ENCODE assay signal across 20 cellular contexts in the genomic region with DNA sequence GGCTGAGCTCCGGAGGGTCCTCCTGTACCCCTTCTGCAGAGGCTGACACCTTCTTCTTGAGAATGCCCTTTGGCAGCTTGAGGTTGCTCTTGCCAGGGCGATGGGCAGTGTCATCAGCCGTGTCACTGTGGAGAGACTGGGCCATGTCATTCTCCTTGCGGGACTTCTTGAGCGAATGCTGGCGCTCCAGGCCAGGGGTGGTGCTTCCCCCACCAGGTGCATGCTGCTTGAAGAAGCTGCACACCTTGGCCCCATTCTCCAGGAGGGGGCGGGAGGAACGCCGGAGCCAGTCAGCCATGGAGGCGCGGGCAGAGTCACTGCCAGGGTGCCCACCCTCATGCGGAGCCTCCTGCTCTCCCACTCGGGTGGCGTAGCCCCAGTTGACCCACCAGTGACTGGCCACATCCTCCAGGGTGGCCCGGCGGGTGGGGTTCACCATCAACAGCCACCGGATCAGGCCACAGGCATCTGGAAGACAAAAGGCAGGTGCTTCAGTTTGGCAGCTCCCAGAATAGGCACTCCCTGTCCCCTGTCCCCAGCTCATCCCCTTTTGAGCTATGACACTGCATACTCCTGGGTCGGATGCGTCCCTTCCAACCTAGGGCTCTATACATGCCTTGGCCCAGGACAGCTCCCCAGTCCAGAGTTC. TPM values are rescaled to one million over a fixed set of nuclear protein-coding genes. Genes with fewer than 3 reads are reported as not detected.
A peak's percentile ranks its signal among the peaks of the same experiment; 100 is the strongest.
DNase-seq lines count a peak whose midpoint lies in the region; ATAC-seq and TF ChIP-seq lines count a peak whose summit lies in the region.
"Had no signal": no experiment of that assay in that cellular context is flagged by ENCODE, and none has a peak within 500 bp of the region (broad histone marks: within the 10 kb centered on the region; RNA-seq: fewer than 3 reads in every experiment).

No MANE protein-coding gene starts in this region.

- peaks cover 35% of the 10 kb centered on the region for H3K4me1 ChIP-seq in mesenchymal stem cell (ENCODE audit: control insufficient read depth, insufficient read depth, low read depth, low read length)
- H3K4me1 ChIP-seq: parathyroid adenoma had no signal

- TF ChIP-seq CTCF in activated CD8-positive, alpha-beta T cell treated with anti-CD3 and anti-CD28 coated beads for 36 hours (IDR thresholded peaks at IDR 0.05), result no peak

- H3K36me3 ChIP-seq in mesenchymal stem cell (ENCODE audit: control insufficient read depth in 1 of 2, insufficient read depth in 2 of 2, low read depth in 1 of 2, low read length in 2 of 2), result peaks cover 55 to 62% of the 10 kb centered on the region in 2 experiments

- H2BK12ac ChIP-seq in mesenchymal stem cell (ENCODE audit: low read length in 2 of 2), result no peak overlapping the region

- POLR2A ChIA-PET in activated CD8-positive, alpha-beta T cell treated with anti-CD3 and anti-CD28 coated beads for 36 hours (lab: Charles Lee), result interaction anchor here (0.6 to 1.6 kb wide), 4 partner anchors 9 to 30 kb away, joined by 3 to 7 read pairs (median 3); no protein-coding TSS in a partner anchor

- CTCF ChIA-PET in activated CD8-positive, alpha-beta T cell treated with anti-CD3 and anti-CD28 coated beads for 36 hours (lab: Charles Lee), result interaction anchor here (1.2 to 3.6 kb wide), 4 partner anchors 15 to 31 kb away, joined by 3 to 19 read pairs (median 6); no protein-coding TSS in a partner anchor

- 98% methylated on average over 19 of the region's 19 CpGs for WGBS in mesenchymal stem cell

- H3K18ac ChIP-seq in mesenchymal stem cell (ENCODE audit: low read depth in 1 of 2, low read length in 2 of 2), result no peak overlapping the region

- H4K91ac ChIP-seq in mesenchymal stem cell (ENCODE audit: low read length), result no peak overlapping the region

- H3K4me3 ChIP-seq in mesenchymal stem cell (ENCODE audit: insufficient read depth in 1 of 2, low read depth in 1 of 2, low read length in 2 of 2), result no peak overlapping the region
- H3K4me3 ChIP-seq: ascending aorta, skin epidermis had no signal

- no peak overlapping the region for H2AFZ ChIP-seq in mesenchymal stem cell (ENCODE audit: low read depth, low read length)
- H2AFZ ChIP-seq: parathyroid adenoma had no signal

- H3K9me3 ChIP-seq in mesenchymal stem cell (ENCODE audit: control insufficient read depth, low read length), result no peaks in the 10 kb centered on the region
- H3K9me3 ChIP-seq: ascending aorta had no signal

- H3K27ac ChIP-seq in mesenchymal stem cell (ENCODE audit: low read length, poor library complexity, severe bottlenecking), result peak overlapping the region; percentile 18
- H3K27ac ChIP-seq: ascending aorta, parathyroid adenoma, skin epidermis had no signal

- H3K4me2 ChIP-seq in mesenchymal stem cell (ENCODE audit: low read length, poor library complexity, severe bottlenecking), result no peak overlapping the region

- peak overlapping the region; percentile 85 for H3K27ac Mint-ChIP-seq in activated naive CD8-positive, alpha-beta T cell
- H3K27ac Mint-ChIP-seq in activated naive CD8-positive, alpha-beta T cell treated with anti-CD3 and anti-CD28 coated beads, Interleukin-2, amount 50 U/mL, for 24 hours, result no peak overlapping the region
- peak overlapping the region; percentile 53 for H3K27ac Mint-ChIP-seq in activated CD8-positive, alpha-beta T cell treated with anti-CD3 and anti-CD28 coated beads for 36 hours
- peak overlapping the region in 1 of 2 donors; percentile 55 for H3K27ac Mint-ChIP-seq in effector memory CD8-positive, alpha-beta T cell
- H3K27ac Mint-ChIP-seq: stimulated activated memory B cell treated with anti-CD40 and anti-IgM and Interleukin-4, amounts not matched to agents 10 μg/mL and 1 μg/mL and 100 μg/mL, for 72 hours had no signal

- no peak overlapping the region for H2AK5ac ChIP-seq in mesenchymal stem cell (ENCODE audit: low read length, severe bottlenecking)

- no peak overlapping the region for H3K9ac ChIP-seq in mesenchymal stem cell (ENCODE audit: low read length)
- H3K9ac ChIP-seq: parathyroid adenoma had no signal

- no peak for DNase-seq in activated naive CD8-positive, alpha-beta T cell treated with anti-CD3 and anti-CD28 coated beads, Interleukin-2, amount 50 U/mL, for 24 hours
- DNase-seq in activated CD8-positive, alpha-beta T cell treated with anti-CD3 and anti-CD28 coated beads for 36 hours, result no peak
- DNase-seq in mesenchymal stem cell, result no peak
- DNase-seq in effector memory CD8-positive, alpha-beta T cell, result no peak
- DNase-seq: activated CD4-positive, alpha-beta T cell treated with anti-CD3 and anti-CD28 coated beads for 4 hours; HCEC 1CT; KG1; NCI-H1105 treated with DMSO at 0.1 percent for 48 hours; NCI-H2171; T-helper 9 cell had no signal

- no peak overlapping the region for H3K4ac ChIP-seq in mesenchymal stem cell (ENCODE audit: low read depth in 1 of 2, low read length in 2 of 2)

- no peak overlapping the region for H2BK5ac ChIP-seq in mesenchymal stem cell (ENCODE audit: low read depth, low read length, poor library complexity, severe bottlenecking)

- H4K8ac ChIP-seq in mesenchymal stem cell (ENCODE audit: low read length), result no peak overlapping the region

- H3K79me1 ChIP-seq in mesenchymal stem cell (replicated peaks; ENCODE audit: low read length, poor library complexity, severe bottlenecking), result peaks cover 28% of the 10 kb centered on the region

- H3K9me3 Mint-ChIP-seq in activated naive CD8-positive, alpha-beta T cell (ENCODE audit: low read depth), result no peaks in the 10 kb centered on the region
- no peaks in the 10 kb centered on the region for H3K9me3 Mint-ChIP-seq in activated naive CD8-positive, alpha-beta T cell treated with anti-CD3 and anti-CD28 coated beads, Interleukin-2, amount 50 U/mL, for 24 hours
- no peaks in the 10 kb centered on the region for H3K9me3 Mint-ChIP-seq in activated CD8-positive, alpha-beta T cell treated with anti-CD3 and anti-CD28 coated beads for 36 hours
- H3K9me3 Mint-ChIP-seq in effector memory CD8-positive, alpha-beta T cell, result no peaks in the 10 kb centered on the region
- H3K9me3 Mint-ChIP-seq: stimulated activated memory B cell treated with anti-CD40 and anti-IgM and Interleukin-4, amounts not matched to agents 10 μg/mL and 1 μg/mL and 100 μg/mL, for 72 hours had no signal

- intact Hi-C loops in activated CD8-positive, alpha-beta T cell treated with anti-CD3 and anti-CD28 coated beads for 36 hours (cut with micrococcal nuclease), result no loop called here

- no peak overlapping the region for H2BK120ac ChIP-seq in mesenchymal stem cell (ENCODE audit: low read depth, low read length)

- no peak overlapping the region for H3K4me3 Mint-ChIP-seq in activated naive CD8-positive, alpha-beta T cell
- no peak overlapping the region for H3K4me3 Mint-ChIP-seq in activated naive CD8-positive, alpha-beta T cell treated with anti-CD3 and anti-CD28 coated beads, Interleukin-2, amount 50 U/mL, for 24 hours
- H3K4me3 Mint-ChIP-seq in activated CD8-positive, alpha-beta T cell treated with anti-CD3 and anti-CD28 coated beads for 36 hours, result no peak overlapping the region
- H3K4me3 Mint-ChIP-seq in effector memory CD8-positive, alpha-beta T cell, result no peak overlapping the region
- H3K4me3 Mint-ChIP-seq: stimulated activated memory B cell treated with anti-CD40 and anti-IgM and Interleukin-4, amounts not matched to agents 10 μg/mL and 1 μg/mL and 100 μg/mL, for 72 hours had no signal

- H3K27me3 Mint-ChIP-seq in activated naive CD8-positive, alpha-beta T cell, result no peaks in the 10 kb centered on the region
- H3K27me3 Mint-ChIP-seq in activated naive CD8-positive, alpha-beta T cell treated with anti-CD3 and anti-CD28 coated beads, Interleukin-2, amount 50 U/mL, for 24 hours, result no peaks in the 10 kb centered on the region
- no peaks in the 10 kb centered on the region for H3K27me3 Mint-ChIP-seq in activated CD8-positive, alpha-beta T cell treated with anti-CD3 and anti-CD28 coated beads for 36 hours
- no peaks in the 10 kb centered on the region for H3K27me3 Mint-ChIP-seq in effector memory CD8-positive, alpha-beta T cell
- H3K27me3 Mint-ChIP-seq: stimulated activated memory B cell treated with anti-CD40 and anti-IgM and Interleukin-4, amounts not matched to agents 10 μg/mL and 1 μg/mL and 100 μg/mL, for 72 hours had no signal

- no peak for ATAC-seq in activated naive CD8-positive, alpha-beta T cell treated with anti-CD3 and anti-CD28 coated beads, Interleukin-2, amount 50 U/mL, for 24 hours
- ATAC-seq in activated CD8-positive, alpha-beta T cell treated with anti-CD3 and anti-CD28 coated beads for 36 hours, result peak; percentile 17
- ATAC-seq in effector memory CD8-positive, alpha-beta T cell (replicated peaks), result no peak
- ATAC-seq in HG03457 (IDR thresholded peaks at IDR 0.05; ENCODE audit: unreplicated experiment) (no peak), HG03378 (IDR thresholded peaks at IDR 0.05; ENCODE audit: unreplicated experiment) (no peak), GM21447 (IDR thresholded peaks at IDR 0.05; ENCODE audit: unreplicated experiment) (no peak)
- ATAC-seq: stimulated activated memory B cell treated with anti-CD40 and anti-IgM and Interleukin-4, amounts not matched to agents 10 μg/mL and 1 μg/mL and 100 μg/mL, for 72 hours had no signal

- H2BK15ac ChIP-seq in mesenchymal stem cell (ENCODE audit: low read depth, poor library complexity, severe bottlenecking), result no peak overlapping the region

- no peak overlapping the region for H3K23ac ChIP-seq in mesenchymal stem cell (ENCODE audit: low read length in 2 of 2)

- peaks cover 15% of the 10 kb centered on the region for H3K36me3 Mint-ChIP-seq in activated naive CD8-positive, alpha-beta T cell
- peaks cover 12% of the 10 kb centered on the region for H3K36me3 Mint-ChIP-seq in activated naive CD8-positive, alpha-beta T cell treated with anti-CD3 and anti-CD28 coated beads, Interleukin-2, amount 50 U/mL, for 24 hours (ENCODE audit: low read depth)
- H3K36me3 Mint-ChIP-seq in activated CD8-positive, alpha-beta T cell treated with anti-CD3 and anti-CD28 coated beads for 36 hours (ENCODE audit: low read depth), result peaks cover 15% of the 10 kb centered on the region
- H3K36me3 Mint-ChIP-seq in effector memory CD8-positive, alpha-beta T cell (ENCODE audit: insufficient read depth), result peaks cover 67% of the 10 kb centered on the region

- H3K27me3 ChIP-seq in mesenchymal stem cell (ENCODE audit: control insufficient read depth in 1 of 2, insufficient read depth in 1 of 2, low read length in 2 of 2), result no peaks in the 10 kb centered on the region
- H3K27me3 ChIP-seq: ascending aorta had no signal

- H3K4me1 Mint-ChIP-seq in activated naive CD8-positive, alpha-beta T cell (ENCODE audit: low read depth), result peaks cover 52% of the 10 kb centered on the region
- H3K4me1 Mint-ChIP-seq in activated naive CD8-positive, alpha-beta T cell treated with anti-CD3 and anti-CD28 coated beads, Interleukin-2, amount 50 U/mL, for 24 hours, result peaks cover 32% of the 10 kb centered on the region
- peaks cover 30% of the 10 kb centered on the region for H3K4me1 Mint-ChIP-seq in activated CD8-positive, alpha-beta T cell treated with anti-CD3 and anti-CD28 coated beads for 36 hours (ENCODE audit: low read depth)
- peaks cover 15 to 17% of the 10 kb centered on the region in 2 donors for H3K4me1 Mint-ChIP-seq in effector memory CD8-positive, alpha-beta T cell (ENCODE audit: low read depth in 2 of 2)

- H3K14ac ChIP-seq in mesenchymal stem cell (ENCODE audit: low read length in 2 of 2), result no peak overlapping the region

RNA-seq across cellular contexts. Expression of gene NUAK2, which starts 17.4 kb away (rescaled TPM):
- 1 to 10 TPM; 1.9 TPM for total RNA-seq in activated CD8-positive, alpha-beta T cell treated with anti-CD3 and anti-CD28 coated beads for 36 hours
- polyA plus RNA-seq in mesenchymal stem cell (2013, experiment 1 of 2), result 2.9 TPM
- polyA plus RNA-seq in mesenchymal stem cell (2013, experiment 2 of 2), result 2.9 TPM

RNA-seq across cellular contexts. Expression of gene KLHDC8A, which starts 52.6 kb away (rescaled TPM):
- not detected for total RNA-seq in activated CD8-positive, alpha-beta T cell treated with anti-CD3 and anti-CD28 coated beads for 36 hours
- not detected for polyA plus RNA-seq in mesenchymal stem cell (2013, experiment 1 of 2)
- polyA plus RNA-seq in mesenchymal stem cell (2013, experiment 2 of 2), result not detected
- total RNA-seq: ascending aorta, fibroblast of lung, ureter had no signal
- polyA plus RNA-seq: fibroblast of lung had no signal
